Comparison of ENCODE assay signal across 8 cellular contexts in the genomic region with DNA sequence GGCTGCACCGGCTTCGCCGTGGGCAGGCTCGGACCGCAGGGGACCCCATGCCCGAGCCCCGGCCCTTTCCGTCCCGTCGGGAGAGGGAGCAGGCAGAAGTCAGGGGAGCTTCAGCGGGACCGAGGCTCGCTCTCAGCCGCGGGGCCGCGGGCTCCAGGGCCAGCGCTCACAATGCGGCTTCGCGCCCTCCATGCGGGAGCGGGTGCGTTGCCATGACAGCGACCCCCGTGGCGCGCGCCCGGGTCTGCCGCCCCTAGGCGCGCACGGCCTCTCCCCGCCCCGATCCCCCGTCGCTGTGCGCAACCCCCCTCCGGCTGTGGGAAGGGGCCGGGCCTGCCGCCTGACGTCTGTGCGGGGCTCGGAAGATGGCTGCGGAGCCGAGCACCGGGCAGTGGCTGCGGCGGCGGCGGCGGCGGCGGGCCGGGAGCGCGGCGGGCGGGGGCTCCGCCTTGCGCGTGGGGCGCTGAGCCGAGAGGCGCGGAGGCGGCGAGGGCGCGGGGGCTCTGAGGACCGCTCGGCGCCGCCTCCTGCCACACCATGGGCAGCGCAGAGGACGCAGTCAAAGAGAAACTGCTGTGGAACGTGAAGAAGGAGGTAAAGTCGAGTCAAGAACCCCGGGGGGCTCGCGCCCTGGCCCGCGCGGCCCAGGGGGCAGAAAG. TPM values are rescaled to one million over a fixed set of nuclear protein-coding genes. Genes with fewer than 3 reads are reported as not detected.
DNase-seq lines count a peak whose midpoint lies in the region; FAIRE-seq and TF ChIP-seq lines count a peak whose summit lies in the region.

A gene with protein sequence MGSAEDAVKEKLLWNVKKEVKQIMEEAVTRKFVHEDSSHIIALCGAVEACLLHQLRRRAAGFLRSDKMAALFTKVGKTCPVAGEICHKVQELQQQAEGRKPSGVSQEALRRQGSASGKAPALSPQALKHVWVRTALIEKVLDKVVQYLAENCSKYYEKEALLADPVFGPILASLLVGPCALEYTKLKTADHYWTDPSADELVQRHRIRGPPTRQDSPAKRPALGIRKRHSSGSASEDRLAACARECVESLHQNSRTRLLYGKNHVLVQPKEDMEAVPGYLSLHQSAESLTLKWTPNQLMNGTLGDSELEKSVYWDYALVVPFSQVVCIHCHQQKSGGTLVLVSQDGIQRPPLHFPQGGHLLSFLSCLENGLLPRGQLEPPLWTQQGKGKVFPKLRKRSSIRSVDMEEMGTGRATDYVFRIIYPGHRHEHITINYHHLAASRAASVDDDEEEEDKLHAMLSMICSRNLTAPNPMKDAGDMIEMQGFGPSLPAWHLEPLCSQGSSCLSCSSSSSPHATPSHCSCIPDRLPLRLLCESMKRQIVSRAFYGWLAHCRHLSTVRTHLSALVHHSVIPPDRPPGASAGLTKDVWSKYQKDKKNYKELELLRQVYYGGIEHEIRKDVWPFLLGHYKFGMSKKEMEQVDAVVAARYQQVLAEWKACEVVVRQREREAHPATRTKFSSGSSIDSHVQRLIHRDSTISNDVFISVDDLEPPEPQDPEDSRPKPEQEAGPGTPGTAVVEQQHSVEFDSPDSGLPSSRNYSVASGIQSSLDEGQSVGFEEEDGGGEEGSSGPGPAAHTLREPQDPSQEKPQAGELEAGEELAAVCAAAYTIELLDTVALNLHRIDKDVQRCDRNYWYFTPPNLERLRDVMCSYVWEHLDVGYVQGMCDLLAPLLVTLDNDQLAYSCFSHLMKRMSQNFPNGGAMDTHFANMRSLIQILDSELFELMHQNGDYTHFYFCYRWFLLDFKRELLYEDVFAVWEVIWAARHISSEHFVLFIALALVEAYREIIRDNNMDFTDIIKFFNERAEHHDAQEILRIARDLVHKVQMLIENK (plus strand): TSS at position 350 of the 659 bp plus-strand sequence. CDS start 188 bp downstream, at position 538.

- no peak for FAIRE-seq in D721Med (lab: Jason Lieb, UNC)

- DNase-seq in D721Med (ENCODE audit: insufficient read length, low spot score) (peak; percentile 82), HFF-Myc (ENCODE audit: extremely low read depth, low read depth) (no peak), NCI-H82 (lab: John Stamatoyannopoulos, UW) (peak; percentile 92), midbrain (lab: John Stamatoyannopoulos, UW) (peak; percentile 40), NCI-H128 (lab: John Stamatoyannopoulos, UW; ENCODE audit: unreplicated experiment) (no peak)
- peak; percentile 82 for DNase-seq in activated CD8-positive, alpha-beta memory T cell treated with anti-CD3 and anti-CD28 coated beads, Interleukin-2, amount 50 U/mL, for 48 hours
- DNase-seq in stimulated activated CD8-positive, alpha-beta memory T cell treated with anti-CD3 and anti-CD28 coated beads, Interleukin-2, amount 100 ng/mL, for 1 hour (ENCODE audit: low read depth in 2 of 2): peak; percentile 41 to 43

- TF ChIP-seq CTCF in D721Med (IDR thresholded peaks at IDR 0.05; ENCODE audit: insufficient read depth, missing control alignments) (no peak), HFF-Myc (IDR thresholded peaks at IDR 0.05; ENCODE audit: low read depth, low read length, missing control alignments) (no peak)

- in situ Hi-C loops in endometrial microvascular endothelial cells (cut with HindIII; ENCODE audit: inconsistent ontology term, low pct_unique_long_range_greater_than_20kb, low sequenced_read_pairs): no loop called here

- peak within 1 kb of the TSS; percentile 86 for H3K4me3 ChIP-seq in HFF-Myc (replicated peaks; ENCODE audit: low read depth, low read length)

RNA-seq across cellular contexts. Expression of the gene that starts here (rescaled TPM):
- 34.8 TPM for total RNA-seq in endometrial microvascular endothelial cells (ENCODE audit: inconsistent ontology term)

Comparison
In these comparisons a context has a peak if more than half of its experiments do, and no peak if none do; other contexts are left out.
1. DNase-seq: peak in D721Med (single experiment), NCI-H82 (single experiment), activated CD8-positive, alpha-beta memory T cell treated with anti-CD3 and anti-CD28 coated beads, Interleukin-2, amount 50 U/mL, for 48 hours (single experiment), midbrain (single experiment) and stimulated activated CD8-positive, alpha-beta memory T cell treated with anti-CD3 and anti-CD28 coated beads, Interleukin-2, amount 100 ng/mL, for 1 hour (2 of 2); none in HFF-Myc (single experiment) and NCI-H128 (single experiment).